ENCODE assay signal across 32 cellular contexts in the genomic region with DNA sequence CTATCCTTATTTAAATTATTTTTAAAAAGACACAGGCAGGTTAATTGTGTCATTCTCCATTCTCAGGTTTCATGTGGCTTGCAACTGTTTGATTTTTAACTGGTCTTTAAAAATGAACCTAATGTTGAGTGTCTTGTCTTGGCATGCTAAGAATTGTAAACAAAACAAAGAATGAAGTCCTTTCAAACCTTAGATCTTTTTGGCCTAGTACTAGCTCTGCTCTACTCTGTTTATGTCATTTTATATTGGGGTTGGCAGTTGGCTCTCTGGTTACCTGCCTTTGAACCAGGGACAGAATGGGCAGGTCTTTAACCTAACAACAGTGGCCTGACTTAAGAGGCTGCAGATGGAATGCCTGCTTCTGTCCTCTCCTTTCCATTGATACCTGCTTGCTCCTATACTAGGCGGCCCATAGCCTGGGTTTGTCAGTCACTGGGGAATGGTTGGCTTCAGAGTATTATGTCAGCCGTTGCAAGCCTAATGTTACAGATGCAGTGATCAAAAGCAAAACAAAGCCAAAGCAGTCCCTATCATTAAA.
DNase-seq lines count a peak whose midpoint lies in the region; ATAC-seq, FAIRE-seq and TF ChIP-seq lines count a peak whose summit lies in the region.
"Had no signal": no experiment of that assay in that cellular context is flagged by ENCODE, and none has a peak within 500 bp of the region (broad histone marks: within the 10 kb centered on the region; RNA-seq: fewer than 3 reads in every experiment).

No MANE protein-coding gene starts in this region.

- ATAC-seq in GM23338: peak; percentile 88
- ATAC-seq: esophagus mucosa; foreskin keratinocyte; GM12878; stimulated activated memory B cell treated with anti-CD40 and anti-IgM and Interleukin-4, amounts not matched to agents 10 μg/mL and 1 μg/mL and 100 μg/mL, for 72 hours had no signal

- no peak for TF ChIP-seq POLR2A in erythroblast (IDR thresholded peaks at IDR 0.05; ENCODE audit: low read length)

- CTCF ChIA-PET in activated CD4-positive, alpha-beta T cell treated with anti-CD3 and anti-CD28 coated beads, Interleukin-2, amount 10 ng/mL, durations not matched to agents 7 days and 5 days (lab: Charles Lee): interaction anchor here (0.6 to 1.5 kb wide), 3 partner anchors 9 to 283 kb away, joined by 3 to 6 read pairs (median 5); no protein-coding TSS in a partner anchor

- TF ChIP-seq CTCF in GM23338 (conservative IDR thresholded peaks at IDR 0.05; ENCODE audit: low read depth in 2 of 2) (no peak), nephron progenitor cell (IDR thresholded peaks at IDR 0.05) (no peak)

- peak overlapping the region; percentile 39 for H3K27ac Mint-ChIP-seq in activated CD4-positive, alpha-beta T cell treated with anti-CD3 and anti-CD28 coated beads, Interleukin-2, amount 10 ng/mL, durations not matched to agents 7 days and 5 days
- H3K27ac Mint-ChIP-seq in GM23338 (peak overlapping the region; percentile 4; the same call in 1 of the 2 replicates), nephron progenitor cell (peak overlapping the region; percentile 46)
- peak overlapping the region; percentile 39 for H3K27ac Mint-ChIP-seq in activated naive CD8-positive, alpha-beta T cell treated with anti-CD3 and anti-CD28 coated beads for 36 hours

- H3K4me3 Mint-ChIP-seq in activated CD4-positive, alpha-beta T cell treated with anti-CD3 and anti-CD28 coated beads, Interleukin-2, amount 10 ng/mL, durations not matched to agents 7 days and 5 days: no peak overlapping the region
- H3K4me3 Mint-ChIP-seq in GM23338 (no peak overlapping the region), nephron progenitor cell (no peak overlapping the region)
- no peak overlapping the region for H3K4me3 Mint-ChIP-seq in activated naive CD8-positive, alpha-beta T cell treated with anti-CD3 and anti-CD28 coated beads for 36 hours
- H3K4me3 Mint-ChIP-seq: immature natural killer cell; naive B cell; stimulated activated memory B cell treated with anti-CD40 and anti-IgM and Interleukin-4, amounts not matched to agents 10 μg/mL and 1 μg/mL and 100 μg/mL, for 72 hours had no signal

- H3K36me3 ChIP-seq in GM23338 (ENCODE audit: insufficient read depth): no peaks in the 10 kb centered on the region
- H3K36me3 ChIP-seq: breast epithelium, colonic mucosa, uterus had no signal

- H3K4me1 Mint-ChIP-seq in activated CD4-positive, alpha-beta T cell treated with anti-CD3 and anti-CD28 coated beads, Interleukin-2, amount 10 ng/mL, durations not matched to agents 7 days and 5 days: peaks cover 55% of the 10 kb centered on the region
- peaks cover 41% of the 10 kb centered on the region for H3K4me1 Mint-ChIP-seq in GM23338
- H3K4me1 Mint-ChIP-seq in activated naive CD8-positive, alpha-beta T cell treated with anti-CD3 and anti-CD28 coated beads for 36 hours: peaks cover 58% of the 10 kb centered on the region
- H3K4me1 Mint-ChIP-seq in nephron progenitor cell: peaks cover 14% of the 10 kb centered on the region
- H3K4me1 Mint-ChIP-seq: stimulated activated memory B cell treated with anti-CD40 and anti-IgM and Interleukin-4, amounts not matched to agents 10 μg/mL and 1 μg/mL and 100 μg/mL, for 72 hours had no signal

- no peaks in the 10 kb centered on the region for H3K9me3 Mint-ChIP-seq in activated CD4-positive, alpha-beta T cell treated with anti-CD3 and anti-CD28 coated beads, Interleukin-2, amount 10 ng/mL, durations not matched to agents 7 days and 5 days
- H3K9me3 Mint-ChIP-seq in GM23338 (no peaks in the 10 kb centered on the region), nephron progenitor cell (no peaks in the 10 kb centered on the region)
- no peaks in the 10 kb centered on the region for H3K9me3 Mint-ChIP-seq in activated naive CD8-positive, alpha-beta T cell treated with anti-CD3 and anti-CD28 coated beads for 36 hours
- H3K9me3 Mint-ChIP-seq: immature natural killer cell; naive B cell; stimulated activated memory B cell treated with anti-CD40 and anti-IgM and Interleukin-4, amounts not matched to agents 10 μg/mL and 1 μg/mL and 100 μg/mL, for 72 hours had no signal

- peaks cover 80% of the 10 kb centered on the region for H3K79me2 ChIP-seq in GM23338 (replicated peaks; ENCODE audit: insufficient read depth)

- H3K4me3 ChIP-seq in GM23338: no peak overlapping the region
- H3K4me3 ChIP-seq: BLaER1, breast epithelium, colonic mucosa, GM12878, HAP-1, uterus had no signal

- peaks cover 48% of the 10 kb centered on the region for H3K4me1 ChIP-seq in GM23338 (ENCODE audit: insufficient read depth)
- H3K4me1 ChIP-seq: breast epithelium, colonic mucosa, foreskin keratinocyte, uterus had no signal

- H3K36me3 Mint-ChIP-seq in activated CD4-positive, alpha-beta T cell treated with anti-CD3 and anti-CD28 coated beads, Interleukin-2, amount 10 ng/mL, durations not matched to agents 7 days and 5 days (ENCODE audit: low read depth): peaks cover 12% of the 10 kb centered on the region
- H3K36me3 Mint-ChIP-seq in GM23338 (ENCODE audit: low read depth) (peaks cover 24% of the 10 kb centered on the region), nephron progenitor cell (ENCODE audit: low read depth) (peaks cover 49% of the 10 kb centered on the region)
- H3K36me3 Mint-ChIP-seq in activated naive CD8-positive, alpha-beta T cell treated with anti-CD3 and anti-CD28 coated beads for 36 hours: peaks cover 17% of the 10 kb centered on the region

- POLR2A ChIA-PET in activated CD4-positive, alpha-beta T cell treated with anti-CD3 and anti-CD28 coated beads, Interleukin-2, amount 10 ng/mL, durations not matched to agents 7 days and 5 days (lab: Charles Lee): no interaction called here

- no peaks in the 10 kb centered on the region for H3K9me2 ChIP-seq in GM23338 (ENCODE audit: insufficient read depth)

- H3K27ac ChIP-seq in GM23338 (ENCODE audit: low read depth): peak overlapping the region; percentile 30
- H3K27ac ChIP-seq: BLaER1, breast epithelium, colonic mucosa, foreskin keratinocyte, RWPE1, uterus, VCaP had no signal

- H4K20me1 ChIP-seq in GM23338 (replicated peaks; ENCODE audit: insufficient read depth): peaks cover 4% of the 10 kb centered on the region
- H4K20me1 ChIP-seq: BLaER1 had no signal

- peak overlapping the region; percentile 1; the same call in 1 of the 2 replicates for H3K4me2 ChIP-seq in GM23338
- H3K4me2 ChIP-seq: BLaER1 had no signal

- no peak for FAIRE-seq in frontal cortex (lab: Jason Lieb, UNC)
- FAIRE-seq: GM12878 had no signal

- no peaks in the 10 kb centered on the region for H3K27me3 Mint-ChIP-seq in activated CD4-positive, alpha-beta T cell treated with anti-CD3 and anti-CD28 coated beads, Interleukin-2, amount 10 ng/mL, durations not matched to agents 7 days and 5 days
- H3K27me3 Mint-ChIP-seq in GM23338 (ENCODE audit: insufficient read depth, low read depth, poor library complexity) (no peaks in the 10 kb centered on the region), nephron progenitor cell (ENCODE audit: low read depth, poor library complexity) (peaks cover 4% of the 10 kb centered on the region)
- no peaks in the 10 kb centered on the region for H3K27me3 Mint-ChIP-seq in activated naive CD8-positive, alpha-beta T cell treated with anti-CD3 and anti-CD28 coated beads for 36 hours
- H3K27me3 Mint-ChIP-seq: naive B cell; stimulated activated memory B cell treated with anti-CD40 and anti-IgM and Interleukin-4, amounts not matched to agents 10 μg/mL and 1 μg/mL and 100 μg/mL, for 72 hours had no signal

- no peak for DNase-seq in activated CD4-positive, alpha-beta T cell treated with anti-CD3 and anti-CD28 coated beads, Interleukin-2, amount 10 ng/mL, durations not matched to agents 7 days and 5 days
- DNase-seq in activated CD4-positive, alpha-beta T cell treated with anti-CD3 and anti-CD28 coated beads, Interleukin-2, amount 50 U/mL, for 48 hours: no peak
- peak; percentile 62 for DNase-seq in GM23338 (ENCODE audit: low spot score)
- DNase-seq in activated naive CD8-positive, alpha-beta T cell treated with anti-CD3 and anti-CD28 coated beads for 36 hours: no peak
- no peak for DNase-seq in nephron progenitor cell
- no peak for DNase-seq in erythroblast (lab: John Stamatoyannopoulos, UW)
- no peak for DNase-seq in frontal cortex (ENCODE audit: low spot score in 2 of 2)
- no peak for DNase-seq in stimulated activated CD4-positive, alpha-beta T cell treated with anti-CD3 and anti-CD28 coated beads, Interleukin-2, amount 100 ng/mL, for 24 hours
- DNase-seq: ACHN; activated CD8-positive, alpha-beta memory T cell treated with anti-CD3 and anti-CD28 coated beads, Interleukin-2, amount 50 U/mL, for 48 hours; activated effector memory CD4-positive, alpha-beta T cell treated with Interleukin-2 at 50 U/mL for 16 hours; amygdala; colonic mucosa; DMS79 treated with DMSO at 0.1 percent for 48 hours; effector memory CD4-positive, alpha-beta T cell; foreskin keratinocyte; immature natural killer cell; mesendoderm; naive B cell; NCI-H1092 treated with DMSO at 0.1 percent for 48 hours; NCI-H2081; NCI-H526 treated with DMSO at 0.1 percent for 48 hours; stimulated activated CD4-positive, alpha-beta T cell treated with anti-CD3 and anti-CD28 coated beads, Interleukin-2, amount 100 ng/mL, for 48 hours; uterus had no signal

- H3K27me3 ChIP-seq in GM23338 (ENCODE audit: insufficient read depth): no peaks in the 10 kb centered on the region
- H3K27me3 ChIP-seq: BLaER1, breast epithelium, colonic mucosa, foreskin keratinocyte, uterus had no signal

- H2AFZ ChIP-seq in GM23338: no peak overlapping the region

- H3F3A ChIP-seq in GM23338 (replicated peaks; ENCODE audit: low read depth): no peaks in the 10 kb centered on the region

TF ChIP-seq in GM23338, 12 proteins besides CTCF, POLR2A, EP300 and RAD21 (continues in another document):
- TF ChIP-seq NANOG (IDR thresholded peaks at IDR 0.05; ENCODE audit: borderline replicate concordance) (no peak), JUNB (IDR thresholded peaks at IDR 0.05; ENCODE audit: unreplicated experiment) (no peak), ZNF114 (CRISPR knock-in tag; IDR thresholded peaks at IDR 0.05) (no peak), ETS1 (IDR thresholded peaks at IDR 0.05) (no peak), ZNF331 (CRISPR knock-in tag; IDR thresholded peaks at IDR 0.05; ENCODE audit: low read depth) (no peak)
